8 cellular contexts compared by ENCODE assay signal in the genomic region with DNA sequence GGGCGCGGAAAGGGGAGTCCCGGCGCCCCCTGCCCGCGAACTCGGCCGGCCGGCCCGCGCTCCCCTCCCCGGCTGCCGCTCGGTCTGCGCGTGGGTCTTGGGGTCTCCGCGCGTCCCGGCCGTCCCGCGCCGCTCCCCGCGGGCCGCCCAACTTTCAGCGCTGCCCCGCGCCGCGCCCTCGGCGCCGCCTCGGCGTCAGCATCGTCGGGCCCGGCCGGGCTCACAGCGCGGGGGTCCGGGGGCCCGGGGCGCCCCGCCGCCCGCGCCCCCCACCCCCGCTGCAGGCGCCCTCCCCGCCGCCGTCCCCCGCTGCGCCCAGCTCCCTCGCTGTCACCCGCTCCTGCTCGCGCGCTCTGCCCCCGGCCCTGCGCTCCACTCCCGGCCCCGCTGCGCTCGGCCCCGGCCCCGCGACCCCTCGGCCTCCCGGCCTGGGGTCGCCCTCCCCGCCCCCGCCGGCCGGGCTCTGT. TPM values are rescaled to one million over a fixed set of nuclear protein-coding genes. Genes with fewer than 3 reads are reported as not detected.
DNase-seq lines count a peak whose midpoint lies in the region; ATAC-seq and TF ChIP-seq lines count a peak whose summit lies in the region.

KCNJ4 (minus strand) TSS at position 137 of the 467 bp plus-strand sequence. CDS start 27,067 bp downstream, outside the sequence.

- TF ChIP-seq CTCF in HCT116 (IDR thresholded peaks at IDR 0.05 in 2 of 3, conservative IDR thresholded peaks at IDR 0.05 in 1 of 3; ENCODE audit: borderline replicate concordance in 1 of 3, insufficient read depth in 1 of 3, low read depth in 2 of 3, low read length in 2 of 3) (no peak), hepatocyte (IDR thresholded peaks at IDR 0.05; ENCODE audit: poor library complexity) (no peak), spleen (IDR thresholded peaks at IDR 0.05 in 8 of 11, conservative IDR thresholded peaks at IDR 0.05 in 3 of 11) (no peak)

- H3K9me3 ChIP-seq in HCT116 (ENCODE audit: control insufficient read depth in 1 of 2, insufficient read depth in 1 of 2, low read depth in 1 of 2, low read length in 2 of 2) (no peaks in the 10 kb centered on the region), hepatocyte (ENCODE audit: low read depth) (no peaks in the 10 kb centered on the region), spleen (no peaks in the 10 kb centered on the region), MG63 (no peaks in the 10 kb centered on the region)

- RAD21 ChIA-PET in HCT116 (lab: Charles Lee; ENCODE audit: low non-redundant PET in 1 of 2, low total read pairs in 2 of 2, uncharacterized antibody in 2 of 2, unreplicated experiment in 2 of 2): no interaction called here

- H3K4me1 ChIP-seq in HCT116 (ENCODE audit: control insufficient read depth in 1 of 2, insufficient read depth in 2 of 2, low read length in 2 of 2): peaks cover 14 to 20% of the 10 kb centered on the region in 2 experiments
- no peaks in the 10 kb centered on the region for H3K4me1 ChIP-seq in hepatocyte (ENCODE audit: insufficient read depth)
- H3K4me1 ChIP-seq in spleen: peaks cover 0 to 24% (median 19%) of the 10 kb centered on the region in 6 donors

- H3K9me2 ChIP-seq in HCT116 (ENCODE audit: insufficient read depth) (no peaks in the 10 kb centered on the region), hepatocyte (replicated peaks; ENCODE audit: insufficient read depth) (no peaks in the 10 kb centered on the region)

- POLR2A ChIA-PET in HCT116 (lab: Charles Lee): no interaction called here

- H3K79me2 ChIP-seq in HCT116 (ENCODE audit: insufficient read depth, low read length) (no peaks in the 10 kb centered on the region), hepatocyte (no peaks in the 10 kb centered on the region)

- 3% methylated on average over 20 of the region's 78 CpGs for WGBS in hepatocyte (ENCODE audit: low lambda C conversion rate, missing lambda C conversion rate)
- 1 to 15% (median 1%) methylated on average over 4 to 78 of the region's 78 CpGs for WGBS in spleen, 5 donors

- H3K4me3 Mint-ChIP-seq in activated naive CD8-positive, alpha-beta T cell treated with anti-CD3 and anti-CD28 coated beads for 36 hours: peak within 1 kb of the TSS; percentile 68

- ATAC-seq in HCT116: no peak
- ATAC-seq in GM21390 (IDR thresholded peaks at IDR 0.05; ENCODE audit: unreplicated experiment): no peak

- no peaks in the 10 kb centered on the region for H3K9me3 Mint-ChIP-seq in activated naive CD8-positive, alpha-beta T cell treated with anti-CD3 and anti-CD28 coated beads for 36 hours

- H3K36me3 Mint-ChIP-seq in activated naive CD8-positive, alpha-beta T cell treated with anti-CD3 and anti-CD28 coated beads for 36 hours: no peaks in the 10 kb centered on the region

- H3K27me3 ChIP-seq in HCT116 (ENCODE audit: insufficient read depth, low read length): no peaks in the 10 kb centered on the region
- H3K27me3 ChIP-seq in hepatocyte: peaks cover 43% of the 10 kb centered on the region
- peaks cover 0 to 98% (median 66%) of the 10 kb centered on the region in 7 donors for H3K27me3 ChIP-seq in spleen (replicated peaks in 1 of 7)
- peaks cover 15% of the 10 kb centered on the region for H3K27me3 ChIP-seq in MG63

- DNase-seq in HCT116 (ENCODE audit: low read depth, low spot score): no peak
- no peak for DNase-seq in activated naive CD8-positive, alpha-beta T cell treated with anti-CD3 and anti-CD28 coated beads for 36 hours
- no peak for DNase-seq in hepatocyte (ENCODE audit: low spot score)
- no peak for DNase-seq in spleen
- DNase-seq in MV-4-11 (lab: John Stamatoyannopoulos, UW): no peak
- no peak for DNase-seq in MG63
- no peak for DNase-seq in NCI-H2196 (lab: John Stamatoyannopoulos, UW; ENCODE audit: unreplicated experiment)

- TF ChIP-seq POLR2A in HCT116 (IDR thresholded peaks at IDR 0.05; ENCODE audit: borderline replicate concordance, extremely low read depth, insufficient read depth, insufficient read length) (no peak), spleen (IDR thresholded peaks at IDR 0.05) (no peak)

- no peak within 1 kb of the TSS for H3K27ac Mint-ChIP-seq in activated naive CD8-positive, alpha-beta T cell treated with anti-CD3 and anti-CD28 coated beads for 36 hours

- H3K4me3 ChIP-seq in HCT116 (replicated peaks in 1 of 2; ENCODE audit: low read depth in 1 of 2, low read length in 2 of 2) (no peak within 1 kb of the TSS), hepatocyte (peak within 1 kb of the TSS; percentile 45), spleen (peak within 1 kb of the TSS; percentile 4 to 71 (median 36)), MG63 (no peak within 1 kb of the TSS)

- H2AFZ ChIP-seq in HCT116 (ENCODE audit: low read depth, low read length, poor library complexity, severe bottlenecking) (no peak within 1 kb of the TSS), hepatocyte (peak within 1 kb of the TSS; percentile 89)

- H4K20me1 ChIP-seq in HCT116 (ENCODE audit: insufficient read depth) (no peaks in the 10 kb centered on the region), hepatocyte (ENCODE audit: insufficient read depth, poor library complexity, severe bottlenecking) (no peaks in the 10 kb centered on the region)

- no TSS peak for BruUV-seq in HCT116 (replicated peaks; lab: Mats Ljungman, UMichigan)

- CTCF ChIA-PET in HCT116 (lab: Charles Lee): no interaction called here

- peaks cover 4% of the 10 kb centered on the region for H3K4me1 Mint-ChIP-seq in activated naive CD8-positive, alpha-beta T cell treated with anti-CD3 and anti-CD28 coated beads for 36 hours

- H3K4me2 ChIP-seq in HCT116 (ENCODE audit: low read length): peak within 1 kb of the TSS; percentile 36
- peak within 1 kb of the TSS; percentile 99 for H3K4me2 ChIP-seq in hepatocyte

- TF ChIP-seq RAD21 in HCT116 (IDR thresholded peaks at IDR 0.05; ENCODE audit: low read depth): no peak

- peaks cover 73% of the 10 kb centered on the region for H3K27me3 Mint-ChIP-seq in activated naive CD8-positive, alpha-beta T cell treated with anti-CD3 and anti-CD28 coated beads for 36 hours

- H3K9ac ChIP-seq in HCT116 (ENCODE audit: low read length): no peak within 1 kb of the TSS

- H3K36me3 ChIP-seq in HCT116 (ENCODE audit: control insufficient read depth in 1 of 2, insufficient read depth in 2 of 2, low read length in 2 of 2) (no peaks in the 10 kb centered on the region), hepatocyte (replicated peaks; ENCODE audit: insufficient read depth, low read depth) (no peaks in the 10 kb centered on the region), spleen (no peaks in the 10 kb centered on the region), MG63 (no peaks in the 10 kb centered on the region)

- H3K27ac ChIP-seq in HCT116 (ENCODE audit: low read depth, low read length): no peak within 1 kb of the TSS
- no peak within 1 kb of the TSS for H3K27ac ChIP-seq in hepatocyte
- no peak within 1 kb of the TSS for H3K27ac ChIP-seq in spleen

- intact Hi-C loops in HCT116 (cut with micrococcal nuclease): no loop called here
- intact Hi-C loops in spleen (cut with DNase I; ENCODE audit: low total_unique reads): no loop called here

TF ChIP-seq in HCT116, 20 proteins besides CTCF, POLR2A, EP300 and RAD21 (continues in another document):
- TF ChIP-seq CEBPB (IDR thresholded peaks at IDR 0.05; ENCODE audit: low read depth) (no peak), JUND (IDR thresholded peaks at IDR 0.05) (no peak), SRF (IDR thresholded peaks at IDR 0.05; ENCODE audit: low read depth) (no peak), SP1 (IDR thresholded peaks at IDR 0.05; ENCODE audit: low read depth) (no peak), SIN3A (IDR thresholded peaks at IDR 0.05; ENCODE audit: low read depth) (no peak), ZFX (IDR thresholded peaks at IDR 0.05) (no peak), EGR1 (IDR thresholded peaks at IDR 0.05; ENCODE audit: low read depth) (no peak)
- TF ChIP-seq, protein P1, sequence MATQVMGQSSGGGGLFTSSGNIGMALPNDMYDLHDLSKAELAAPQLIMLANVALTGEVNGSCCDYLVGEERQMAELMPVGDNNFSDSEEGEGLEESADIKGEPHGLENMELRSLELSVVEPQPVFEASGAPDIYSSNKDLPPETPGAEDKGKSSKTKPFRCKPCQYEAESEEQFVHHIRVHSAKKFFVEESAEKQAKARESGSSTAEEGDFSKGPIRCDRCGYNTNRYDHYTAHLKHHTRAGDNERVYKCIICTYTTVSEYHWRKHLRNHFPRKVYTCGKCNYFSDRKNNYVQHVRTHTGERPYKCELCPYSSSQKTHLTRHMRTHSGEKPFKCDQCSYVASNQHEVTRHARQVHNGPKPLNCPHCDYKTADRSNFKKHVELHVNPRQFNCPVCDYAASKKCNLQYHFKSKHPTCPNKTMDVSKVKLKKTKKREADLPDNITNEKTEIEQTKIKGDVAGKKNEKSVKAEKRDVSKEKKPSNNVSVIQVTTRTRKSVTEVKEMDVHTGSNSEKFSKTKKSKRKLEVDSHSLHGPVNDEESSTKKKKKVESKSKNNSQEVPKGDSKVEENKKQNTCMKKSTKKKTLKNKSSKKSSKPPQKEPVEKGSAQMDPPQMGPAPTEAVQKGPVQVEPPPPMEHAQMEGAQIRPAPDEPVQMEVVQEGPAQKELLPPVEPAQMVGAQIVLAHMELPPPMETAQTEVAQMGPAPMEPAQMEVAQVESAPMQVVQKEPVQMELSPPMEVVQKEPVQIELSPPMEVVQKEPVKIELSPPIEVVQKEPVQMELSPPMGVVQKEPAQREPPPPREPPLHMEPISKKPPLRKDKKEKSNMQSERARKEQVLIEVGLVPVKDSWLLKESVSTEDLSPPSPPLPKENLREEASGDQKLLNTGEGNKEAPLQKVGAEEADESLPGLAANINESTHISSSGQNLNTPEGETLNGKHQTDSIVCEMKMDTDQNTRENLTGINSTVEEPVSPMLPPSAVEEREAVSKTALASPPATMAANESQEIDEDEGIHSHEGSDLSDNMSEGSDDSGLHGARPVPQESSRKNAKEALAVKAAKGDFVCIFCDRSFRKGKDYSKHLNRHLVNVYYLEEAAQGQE (IDR thresholded peaks at IDR 0.05; ENCODE audit: low read depth): no peak

RNA-seq across cellular contexts. Expression of gene KCNJ4, which starts in this region (rescaled TPM):
- total RNA-seq in HCT116 (2021; ENCODE audit: unreplicated experiment) (not detected), hepatocyte (0.24 and 0.50 TPM in 2 replicates), spleen (not detected)
- 0.02 and 0.05 TPM in 2 replicates for polyA plus RNA-seq in HCT116 (2012)
- total RNA-seq in activated naive CD8-positive, alpha-beta T cell treated with anti-CD3 and anti-CD28 coated beads for 36 hours: not detected
- polyA plus RNA-seq in hepatocyte (0.08 and 0.30 TPM in 2 replicates), spleen (not detected)
- not detected in 2 replicates for total RNA-seq in MG63 (2014; rRNA removed; shearing (Covaris generic); ENCODE audit: low replicate concordance)

Comparison
In these comparisons a context has a peak if more than half of its experiments do, and no peak if none do; other contexts are left out.
1. H3K4me3 ChIP-seq: peak in hepatocyte (single experiment) and spleen (8 of 8); none in HCT116 (0 of 2) and MG63 (single experiment).